8 cellular contexts compared by ENCODE assay signal in the genomic region with DNA sequence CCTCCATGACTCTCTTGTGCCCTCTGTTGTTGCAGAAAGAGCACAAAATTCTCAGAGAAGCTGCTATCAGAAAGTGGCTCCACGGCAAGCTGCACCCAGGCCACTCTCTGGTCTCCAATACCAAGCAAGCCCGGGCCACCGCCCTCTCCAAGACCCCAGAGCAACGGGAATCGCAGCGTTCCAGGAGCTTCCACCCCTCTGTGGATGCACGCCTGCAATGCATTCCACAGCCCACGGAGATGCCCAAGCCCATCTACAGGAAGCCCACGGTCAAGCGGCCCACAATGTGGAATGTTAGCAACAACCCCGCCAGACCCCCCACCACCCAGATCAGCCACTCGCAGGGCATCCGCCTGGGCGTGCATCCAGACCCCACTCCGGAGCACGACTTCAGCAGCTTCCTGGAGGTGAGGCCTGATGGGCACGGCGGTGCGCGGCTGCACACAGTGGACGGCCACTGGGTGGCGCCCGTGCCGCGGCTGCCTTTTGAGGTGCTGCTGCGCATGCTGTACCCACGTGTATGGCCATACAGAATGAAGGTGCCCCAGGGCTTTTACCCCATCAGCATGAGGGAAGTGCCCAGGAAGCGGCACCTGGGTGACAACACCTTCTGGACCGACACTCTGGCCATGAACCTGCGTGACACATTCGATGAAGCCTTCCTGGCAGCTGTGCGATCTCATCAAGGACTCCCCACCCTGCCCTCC. TPM values are rescaled to one million over a fixed set of nuclear protein-coding genes. Genes with fewer than 3 reads are reported as not detected.
A peak's percentile ranks its signal among the peaks of the same experiment; 100 is the strongest.
DNase-seq lines count a peak whose midpoint lies in the region; FAIRE-seq and TF ChIP-seq lines count a peak whose summit lies in the region.

No MANE protein-coding gene starts in this region.

- no peak overlapping the region for H2BK120ac ChIP-seq in H9 (ENCODE audit: low read depth, low read length, poor library complexity, severe bottlenecking)

- no peaks in the 10 kb centered on the region for H3K4me1 ChIP-seq in H9 (ENCODE audit: insufficient read depth, low read length)

- H3K36me3 Mint-ChIP-seq in H9 (ENCODE audit: insufficient read depth in 1 of 3, low read depth in 3 of 3) = peaks cover 1 to 31% (median 25%) of the 10 kb centered on the region in 3 experiments; a peak in 4 of 7 replicates

- no peak overlapping the region for H3K27ac Mint-ChIP-seq in H9

- H2BK20ac ChIP-seq in H9 (ENCODE audit: low read depth, low read length, poor library complexity, severe bottlenecking) = no peak overlapping the region

- H3K27me3 Mint-ChIP-seq in H9 (ENCODE audit: low read depth) = peaks cover 18% of the 10 kb centered on the region

- peak overlapping the region; percentile 15 for H3K4me2 ChIP-seq in H9 (ENCODE audit: insufficient read depth, insufficient read length, low read length)

- no peaks in the 10 kb centered on the region for H3K9me3 Mint-ChIP-seq in H9

- H3K56ac ChIP-seq in H9 (ENCODE audit: insufficient read length, low read depth, low read length) = no peak overlapping the region

- no peaks in the 10 kb centered on the region for H3K79me2 ChIP-seq in H9 (ENCODE audit: insufficient read depth, low read length)

- H3K79me1 ChIP-seq in H9 (ENCODE audit: insufficient read depth, low read depth, low read length, poor library complexity, severe bottlenecking) = no peaks in the 10 kb centered on the region

- DNase-seq in GM12865 (ENCODE audit: low read depth) (peak; percentile 76), H9 (peak; percentile 83), NCI-H1694 treated with DMSO at 0.1 percent for 48 hours (lab: John Stamatoyannopoulos, UW) (peak; percentile 16), activated T-cell treated with anti-CD3 and anti-CD28 coated beads for 4 hours (peak; percentile 74), fibroblast of peridontal ligament (ENCODE audit: extremely low read depth) (peak; percentile 16), pons (ENCODE audit: low spot score) (peak; percentile 18), urothelium cell line (ENCODE audit: low spot score) (no peak), NCI-H446 treated with DMSO at 0.1 percent for 48 hours (lab: John Stamatoyannopoulos, UW) (no peak)

- H2AK5ac ChIP-seq in H9 (ENCODE audit: insufficient read length, low read length) = no peak overlapping the region

- no peak overlapping the region for H2AFZ ChIP-seq in H9 (ENCODE audit: low read length)

- no peak overlapping the region for H3T11ph ChIP-seq in H9 (ENCODE audit: low read length)

- no peak overlapping the region for H4K8ac ChIP-seq in H9 (replicated peaks; ENCODE audit: insufficient read length, low read depth, low read length)

- WGBS in H9 (ENCODE audit: extremely low coverage, insufficient read length, low lambda C conversion rate) = no CpG with 5 or more reads among the region's 32 CpGs

- peak; percentile 83 for TF ChIP-seq CTCF in GM12865 (IDR thresholded peaks at IDR 0.05; ENCODE audit: insufficient read depth, low read depth, low read length, missing control alignments)
- TF ChIP-seq CTCF in H9 (conservative IDR thresholded peaks at IDR 0.05) = peak; percentile 88

- FAIRE-seq in urothelium cell line (lab: Jason Lieb, UNC) = peak; percentile 20

- no peaks in the 10 kb centered on the region for H3K23me2 ChIP-seq in H9 (ENCODE audit: insufficient read length, low read depth, low read length, poor library complexity, severe bottlenecking)

- no peak overlapping the region for H4K91ac ChIP-seq in H9 (ENCODE audit: insufficient read length, low read depth, low read length)

- H2BK5ac ChIP-seq in H9 (ENCODE audit: insufficient read length, low read length) = no peak overlapping the region

- H3K23ac ChIP-seq in H9 (ENCODE audit: insufficient read length, low read depth, low read length) = no peak overlapping the region

- H3K27ac ChIP-seq in H9 (ENCODE audit: insufficient read length, low read depth, low read length) = no peak overlapping the region

- no peak overlapping the region for H3K9ac ChIP-seq in H9 (ENCODE audit: extremely low read depth, insufficient read length, low read length)

- no peak overlapping the region for H3K14ac ChIP-seq in H9 (ENCODE audit: insufficient read depth, low read length)

- no peak overlapping the region for H3K4me3 ChIP-seq in GM12865 (ENCODE audit: low read depth, low read length)

- H2BK15ac ChIP-seq in H9 (ENCODE audit: low read depth, low read length) = no peak overlapping the region

- H3K18ac ChIP-seq in H9 (ENCODE audit: insufficient read length, low read depth, low read length) = no peak overlapping the region

- H3K27me3 ChIP-seq in H9 (ENCODE audit: insufficient read depth, low read length) = no peaks in the 10 kb centered on the region; the same call in 1 of the 2 replicates

- H4K5ac ChIP-seq in H9 (ENCODE audit: insufficient read length, low read depth, low read length) = no peak overlapping the region

- no peaks in the 10 kb centered on the region for H4K20me1 ChIP-seq in H9 (ENCODE audit: control insufficient read depth, insufficient read depth, insufficient read length)

- H3K4ac ChIP-seq in H9 (ENCODE audit: low read depth, low read length) = no peak overlapping the region

- H3K4me3 Mint-ChIP-seq in H9 = peak overlapping the region in 1 of 2 experiments; percentile 21; a peak in 2 of 5 replicates

- H2BK12ac ChIP-seq in H9 (ENCODE audit: insufficient read length, low read depth, low read length) = no peak overlapping the region

- no peaks in the 10 kb centered on the region for H3K9me3 ChIP-seq in H9 (ENCODE audit: control insufficient read depth, low read depth, low read length)

- H3K4me1 Mint-ChIP-seq in H9 = peaks cover 5% of the 10 kb centered on the region in 2 experiments

RNA-seq across cellular contexts. Expression of gene ANKRD53, which starts 6.3 kb away (rescaled TPM):
- total RNA-seq in H9 (2021) = 0.28 and 0.88 TPM in 2 replicates

RNA-seq across cellular contexts. Expression of gene TEX261, which starts 9.9 kb away (rescaled TPM):
- total RNA-seq in H9 (2021) = 19.2 and 23.9 TPM in 2 replicates

RNA-seq across cellular contexts. Expression of gene ATP6V1B1, which starts 49.0 kb away (rescaled TPM):
- not detected in 2 replicates for total RNA-seq in H9 (2021)

Comparison
In these comparisons a context has a peak if more than half of its experiments do, and no peak if none do; other contexts are left out.
1. DNase-seq: peak in GM12865 (single experiment), H9 (single experiment), NCI-H1694 treated with DMSO at 0.1 percent for 48 hours (single experiment), activated T-cell treated with anti-CD3 and anti-CD28 coated beads for 4 hours (single experiment), fibroblast of peridontal ligament (single experiment) and pons (single experiment); none in urothelium cell line (single experiment) and NCI-H446 treated with DMSO at 0.1 percent for 48 hours (single experiment).